15 cellular contexts compared by ENCODE assay signal in genomic region chr3:134348524-134348923, GRCh38. TPM values are rescaled to one million over a fixed set of nuclear protein-coding genes. Genes with fewer than 3 reads are reported as not detected.
DNase-seq lines count a peak whose midpoint lies in the region; ATAC-seq and TF ChIP-seq lines count a peak whose summit lies in the region.
"Had no signal": no experiment of that assay in that cellular context is flagged by ENCODE, and none has a peak within 500 bp of the region (broad histone marks: within the 10 kb centered on the region; RNA-seq: fewer than 3 reads in every experiment).

No MANE protein-coding gene starts in this region.

- CTCF ChIA-PET in RWPE1 (lab: Yijun Ruan, JAX), result interaction anchor here (1.1 to 1.2 kb wide), 3 partner anchors 15 to 41 kb away, joined by 3 read pairs; no protein-coding TSS in a partner anchor

- DNase-seq in ELF-1 (ENCODE audit: low read depth, low spot score) (peak; percentile 40), RWPE1 (ENCODE audit: low spot score) (no peak), fibroblast of the aortic adventitia (ENCODE audit: low read depth) (peak; percentile 65), psoas muscle (peak; percentile 74 to 91), iPS-NIHi7 (ENCODE audit: extremely low spot score) (no peak)
- DNase-seq in activated CD8-positive, alpha-beta memory T cell treated with anti-CD3 and anti-CD28 coated beads, Interleukin-2, amount 50 U/mL, for 48 hours, result no peak
- DNase-seq: activated CD4-positive, alpha-beta T cell treated with anti-CD3 and anti-CD28 coated beads, Interleukin-2, amount 50 U/mL, for 4 hours; activated naive CD4-positive, alpha-beta T cell treated with anti-CD3 and anti-CD28 coated beads, Interleukin-2, amount 10 ng/mL, durations not matched to agents 7 days and 5 days; dermis blood vessel endothelial cell; stimulated activated CD4-positive, alpha-beta T cell treated with anti-CD3 and anti-CD28 coated beads, Interleukin-1b, Interleukin-23, amount 100 ng/mL, for 48 hours; stimulated activated naive B cell treated with anti-CD40 and anti-IgM and Interleukin-4, amounts not matched to agents 10 μg/mL and 1 μg/mL and 100 μg/mL, for 72 hours; T-helper 1 cell had no signal

- POLR2A ChIA-PET in RWPE1 (lab: Yijun Ruan, JAX; ENCODE audit: low non-redundant PET), result no interaction called here

- no peak for TF ChIP-seq CTCF in RWPE1 (conservative IDR thresholded peaks at IDR 0.05; ENCODE audit: low read depth)
- no peak for TF ChIP-seq CTCF in fibroblast of the aortic adventitia (IDR thresholded peaks at IDR 0.05; ENCODE audit: insufficient read depth, low read length)
- no peak for TF ChIP-seq CTCF in psoas muscle (IDR thresholded peaks at IDR 0.05)

- H3K9me3 ChIP-seq in psoas muscle, result no peaks in the 10 kb centered on the region

- no peaks in the 10 kb centered on the region for H3K27me3 ChIP-seq in psoas muscle (ENCODE audit: insufficient read depth in 3 of 3, low read length in 2 of 3)

- H3K4me1 ChIP-seq in psoas muscle, result peaks cover 64% of the 10 kb centered on the region

- no peaks in the 10 kb centered on the region for H3K36me3 ChIP-seq in psoas muscle (ENCODE audit: insufficient read depth in 1 of 2, low read depth in 1 of 2)

- ATAC-seq in psoas muscle, result peak; percentile 91 to 95 (median 91)
- ATAC-seq in GM18502 (IDR thresholded peaks at IDR 0.05; ENCODE audit: poor library complexity, unreplicated experiment), result no peak
- ATAC-seq in GM21381 (IDR thresholded peaks at IDR 0.05; ENCODE audit: unreplicated experiment), result no peak
- ATAC-seq: stimulated activated naive B cell treated with anti-CD40 and anti-IgM and Interleukin-4, amounts not matched to agents 10 μg/mL and 1 μg/mL and 100 μg/mL, for 72 hours had no signal

- WGBS in psoas muscle, 3 donors, result 42 to 48% (median 48%) methylated on average over 4 of the region's 4 CpGs

- intact Hi-C loops in psoas muscle (cut with DNase I), result no loop called here

- H3K27ac ChIP-seq in RWPE1, result peak overlapping the region; percentile 53
- H3K27ac ChIP-seq in psoas muscle, result peak overlapping the region; percentile 67
- H3K27ac ChIP-seq: parathyroid adenoma had no signal

- H3K4me3 ChIP-seq in fibroblast of the aortic adventitia (ENCODE audit: low read depth, low read length), result no peak overlapping the region
- no peak overlapping the region for H3K4me3 ChIP-seq in psoas muscle

RNA-seq across cellular contexts. Expression of gene AMOTL2, which starts 25.7 kb away (rescaled TPM):
- total RNA-seq in fibroblast of the aortic adventitia (ENCODE audit: low replicate concordance) (65.0 and 75.7 TPM in 2 replicates), psoas muscle (10 to 100 TPM; 16.5 to 36.6 (median 29.6) TPM)
- polyA plus RNA-seq in psoas muscle, result 1 to 10 TPM; 4.0 to 6.1 (median 5.1) TPM

Comparison
In these comparisons a context has a peak if more than half of its experiments do, and no peak if none do; other contexts are left out.
1. DNase-seq: peak in ELF-1 (single experiment), fibroblast of the aortic adventitia (single experiment) and psoas muscle (2 of 2); none in RWPE1 (single experiment), iPS-NIHi7 (single experiment) and activated CD8-positive, alpha-beta memory T cell treated with anti-CD3 and anti-CD28 coated beads, Interleukin-2, amount 50 U/mL, for 48 hours (single experiment).
2. ATAC-seq: peak in psoas muscle (4 of 4); none in GM18502 (single experiment) and GM21381 (single experiment).